9 cellular contexts compared by ENCODE assay signal in genomic region chr9:22105005-22105722, GRCh38.
DNase-seq lines count a peak whose midpoint lies in the region; ATAC-seq and TF ChIP-seq lines count a peak whose summit lies in the region.
"Had no signal": no experiment of that assay in that cellular context is flagged by ENCODE, and none has a peak within 500 bp of the region (broad histone marks: within the 10 kb centered on the region; RNA-seq: fewer than 3 reads in every experiment).

No MANE protein-coding gene starts in this region.

- TF ChIP-seq POLR2A in testis (IDR thresholded peaks at IDR 0.05) (no peak), tibial nerve (IDR thresholded peaks at IDR 0.05) (no peak)

- peak overlapping the region; percentile 95 for H3K27ac ChIP-seq in PC-3 (ENCODE audit: low read length)
- no peak overlapping the region for H3K27ac ChIP-seq in testis
- H3K27ac ChIP-seq in tibial nerve = no peak overlapping the region

- H3K9me3 ChIP-seq in PC-3 (ENCODE audit: low read length) (no peaks in the 10 kb centered on the region), testis (no peaks in the 10 kb centered on the region), tibial nerve (no peaks in the 10 kb centered on the region)

- no peak overlapping the region for H3K4me3 ChIP-seq in PC-3 (ENCODE audit: low read length)
- no peak overlapping the region for H3K4me3 ChIP-seq in testis
- H3K4me3 ChIP-seq in tibial nerve = no peak overlapping the region

- TF ChIP-seq CTCF in PC-3 (conservative IDR thresholded peaks at IDR 0.05; ENCODE audit: low read depth, low read length) = no peak
- no peak for TF ChIP-seq CTCF in testis (IDR thresholded peaks at IDR 0.05)
- TF ChIP-seq CTCF in tibial nerve (IDR thresholded peaks at IDR 0.05) = no peak

- CTCF ChIA-PET in PC-3 (lab: Charles Lee) = no interaction called here

- peak; percentile 6 to 21 for DNase-seq in stimulated activated CD8-positive, alpha-beta memory T cell treated with anti-CD3 and anti-CD28 coated beads, Interleukin-15, amount 100 ng/mL, for 48 hours (ENCODE audit: low read depth in 2 of 2)
- no peak for DNase-seq in stimulated activated CD8-positive, alpha-beta memory T cell treated with anti-CD3 and anti-CD28 coated beads, Interleukin-4, amount 100 ng/mL, for 48 hours
- DNase-seq in PC-3 (no peak), T1000 (lab: John Stamatoyannopoulos, UW) (no peak), globus pallidus (ENCODE audit: low spot score) (no peak), testis (no peak), tibial nerve (ENCODE audit: low spot score in 2 of 2) (no peak)
- DNase-seq: retina had no signal

- intact Hi-C loops in PC-3 (cut with micrococcal nuclease) (no loop called here), testis (cut with DNase I; ENCODE audit: low total_unique reads) (no loop called here)

- BruUV-seq in PC-3 (replicated peaks; lab: Mats Ljungman, UMichigan) = no TSS peak

- H3K9me2 ChIP-seq in PC-3 (replicated peaks; ENCODE audit: low read length) = no peaks in the 10 kb centered on the region

- WGBS in testis, 2 donors = 92 to 96% methylated on average over 4 of the region's 4 CpGs
- 92 to 93% methylated on average over 4 of the region's 4 CpGs for WGBS in tibial nerve, 2 donors

- no peaks in the 10 kb centered on the region for H3K27me3 ChIP-seq in PC-3 (ENCODE audit: low read length)
- H3K27me3 ChIP-seq in testis = no peaks in the 10 kb centered on the region
- no peaks in the 10 kb centered on the region for H3K27me3 ChIP-seq in tibial nerve

- peaks cover 37% of the 10 kb centered on the region for H3K4me1 ChIP-seq in PC-3 (ENCODE audit: insufficient read depth, low read length)
- H3K4me1 ChIP-seq in testis = no peaks in the 10 kb centered on the region
- peaks cover 0 to 23% (median 2%) of the 10 kb centered on the region in 4 donors for H3K4me1 ChIP-seq in tibial nerve

- ATAC-seq in HG02884 (IDR thresholded peaks at IDR 0.05; ENCODE audit: unreplicated experiment) = peak; percentile 99
- ATAC-seq in PC-3 = no peak

- H3K79me2 ChIP-seq in PC-3 (ENCODE audit: low read length) = no peaks in the 10 kb centered on the region

- no peak overlapping the region for H2AFZ ChIP-seq in PC-3 (ENCODE audit: low read length)

- no peak overlapping the region for H3K9ac ChIP-seq in PC-3 (ENCODE audit: low read length)

- no peaks in the 10 kb centered on the region for H3F3A ChIP-seq in PC-3 (ENCODE audit: low read length, unreplicated experiment)

- TF ChIP-seq EP300 in tibial nerve (IDR thresholded peaks at IDR 0.05) = no peak

- no peak overlapping the region for H3K4me2 ChIP-seq in PC-3 (ENCODE audit: low read length)

- H3K36me3 ChIP-seq in PC-3 (ENCODE audit: low read depth, low read length) (no peaks in the 10 kb centered on the region), testis (ENCODE audit: low read depth, missing control alignments) (no peaks in the 10 kb centered on the region), tibial nerve (no peaks in the 10 kb centered on the region)

- H4K20me1 ChIP-seq in PC-3 (ENCODE audit: low read length) = no peaks in the 10 kb centered on the region

- POLR2A ChIA-PET in PC-3 (lab: Charles Lee; ENCODE audit: unreplicated experiment) = interaction anchor here (0.6 to 1.0 kb wide), 2 partner anchors 10 to 14 kb away, joined by 4 to 5 read pairs; no protein-coding TSS in a partner anchor

Comparison
In these comparisons a context has a peak if more than half of its experiments do, and no peak if none do; other contexts are left out.
1. DNase-seq: peak in stimulated activated CD8-positive, alpha-beta memory T cell treated with anti-CD3 and anti-CD28 coated beads, Interleukin-15, amount 100 ng/mL, for 48 hours (2 of 2); none in stimulated activated CD8-positive, alpha-beta memory T cell treated with anti-CD3 and anti-CD28 coated beads, Interleukin-4, amount 100 ng/mL, for 48 hours (single experiment), PC-3 (single experiment), T1000 (single experiment), globus pallidus (single experiment), testis (single experiment) and tibial nerve (0 of 2).